Comparison of ENCODE assay signal across 8 cellular contexts in genomic region chr14:59187802-59188460, GRCh38. TPM values are rescaled to one million over a fixed set of nuclear protein-coding genes. Genes with fewer than 3 reads are reported as not detected.
DNase-seq lines count a peak whose midpoint lies in the region; ATAC-seq and TF ChIP-seq lines count a peak whose summit lies in the region.

No MANE protein-coding gene starts in this region.

- peaks cover 38% of the 10 kb centered on the region for H3K27me3 Mint-ChIP-seq in T-helper 1 cell treated with Interleukin-12 subunit alpha and Interleukin-12 subunit beta and Interleukin-4 antibody, amounts not matched to agents 30 μg/mL and 1 μg/mL, for 36 hours (ENCODE audit: low read depth)

- intact Hi-C loops in mammary epithelial cell (cut with micrococcal nuclease): loop anchor here (2.0 to 5.0 kb wide), 6 partner anchors 59 to 257 kb away; no protein-coding TSS in a partner anchor

- H3K36me3 ChIP-seq in GM23248 (ENCODE audit: low read depth) (no peaks in the 10 kb centered on the region), KOPT-K1 (ENCODE audit: insufficient read depth, low read length) (no peaks in the 10 kb centered on the region), mammary epithelial cell (ENCODE audit: insufficient read depth, low read length) (no peaks in the 10 kb centered on the region)

- H3K9me3 Mint-ChIP-seq in T-helper 1 cell treated with Interleukin-12 subunit alpha and Interleukin-12 subunit beta and Interleukin-4 antibody, amounts not matched to agents 30 μg/mL and 1 μg/mL, for 36 hours: no peaks in the 10 kb centered on the region

- TF ChIP-seq CTCF in mammary epithelial cell (conservative IDR thresholded peaks at IDR 0.05 in 1 of 2, IDR thresholded peaks at IDR 0.05 in 1 of 2; ENCODE audit: extremely low read depth in 1 of 2, insufficient read depth in 1 of 2, low read depth in 1 of 2, low read length in 2 of 2): no peak

- DNase-seq in EL (peak; percentile 28), GM23248 (peak; percentile 50), mammary epithelial cell (no peak), left lobe of liver (ENCODE audit: low spot score) (peak; percentile 55), cerebellar cortex (ENCODE audit: low spot score) (no peak)
- peak; percentile 17 for DNase-seq in stimulated activated CD8-positive, alpha-beta memory T cell treated with anti-CD3 and anti-CD28 coated beads, Interleukin-12 subunit alpha, Interleukin-12 subunit beta, amount 100 ng/mL, for 1 hour (ENCODE audit: low read depth)

- H4K20me1 ChIP-seq in GM23248 (ENCODE audit: insufficient read depth): no peaks in the 10 kb centered on the region
- no peaks in the 10 kb centered on the region for H4K20me1 ChIP-seq in mammary epithelial cell (ENCODE audit: insufficient read depth, low read length)

- H3K79me2 ChIP-seq in GM23248 (ENCODE audit: insufficient read depth): peaks cover 29% of the 10 kb centered on the region
- H3K79me2 ChIP-seq in mammary epithelial cell (ENCODE audit: insufficient read depth, low read length): peaks cover 40% of the 10 kb centered on the region

- in situ Hi-C loops in GM23248 (cut with MboI): no loop called here
- in situ Hi-C loops in mammary epithelial cell (cut with MboI; ENCODE audit: low sequenced_read_pairs in 2 of 2): loop anchor here in 1 of 2 donors (10.0 kb wide), 1 partner anchor 53 kb away; no protein-coding TSS in a partner anchor

- WGBS in GM23248 (ENCODE audit: low coverage in 1 of 2, low lambda C conversion rate in 2 of 2, missing lambda C conversion rate in 2 of 2), 2 experiments: 0 to 1% methylated on average over 43 of the region's 43 CpGs
- 2% methylated on average over 38 of the region's 43 CpGs for WGBS in mammary epithelial cell (ENCODE audit: low coverage, missing lambda C conversion rate)

- H3K9ac ChIP-seq in GM23248: peak overlapping the region; percentile 70
- peak overlapping the region; percentile 80 for H3K9ac ChIP-seq in mammary epithelial cell (ENCODE audit: insufficient read depth, low read length)

- H3K27ac ChIP-seq in GM23248 (peak overlapping the region; percentile 21; the same call in 1 of the 2 replicates), KOPT-K1 (ENCODE audit: low read depth, low read length, poor library complexity, severe bottlenecking) (peak overlapping the region; percentile 19), mammary epithelial cell (ENCODE audit: insufficient read depth, low read depth, low read length) (peak overlapping the region; percentile 68)

- H3K27me3 ChIP-seq in GM23248 (replicated peaks; ENCODE audit: insufficient read depth) (no peaks in the 10 kb centered on the region), mammary epithelial cell (ENCODE audit: insufficient read depth, low read length) (no peaks in the 10 kb centered on the region)

- H3K9me2 ChIP-seq in GM23248 (ENCODE audit: insufficient read depth): no peaks in the 10 kb centered on the region

- peaks cover 10% of the 10 kb centered on the region for H3F3A ChIP-seq in GM23248 (ENCODE audit: insufficient read depth)

- ATAC-seq in left lobe of liver: peak; percentile 6

- CTCF ChIA-PET in mammary epithelial cell (lab: Charles Lee; ENCODE audit: low non-redundant PET): interaction anchor here (0.6 kb wide), 2 partner anchors 241 to 365 kb away, joined by 3 read pairs; no protein-coding TSS in a partner anchor

- dilution Hi-C loops in mammary epithelial cell (cut with HindIII; ENCODE audit: low sequenced_read_pairs): no loop called here

- no peaks in the 10 kb centered on the region for H3K9me3 ChIP-seq in GM23248 (ENCODE audit: low read depth)
- no peaks in the 10 kb centered on the region for H3K9me3 ChIP-seq in KOPT-K1 (ENCODE audit: insufficient read depth, low read length, poor library complexity, severe bottlenecking)
- no peaks in the 10 kb centered on the region for H3K9me3 ChIP-seq in mammary epithelial cell (replicated peaks; ENCODE audit: insufficient read depth, low read length)

- peak overlapping the region; percentile 21 for H3K27ac Mint-ChIP-seq in T-helper 1 cell treated with Interleukin-12 subunit alpha and Interleukin-12 subunit beta and Interleukin-4 antibody, amounts not matched to agents 30 μg/mL and 1 μg/mL, for 36 hours

- BruUV-seq in mammary epithelial cell (replicated peaks; lab: Mats Ljungman, UMichigan): TSS peak; percentile 53

- H3K4me1 ChIP-seq in GM23248 (ENCODE audit: insufficient read depth) (peaks cover 24% of the 10 kb centered on the region), mammary epithelial cell (ENCODE audit: insufficient read depth, low read length) (peaks cover 24% of the 10 kb centered on the region)

- H3K4me1 Mint-ChIP-seq in T-helper 1 cell treated with Interleukin-12 subunit alpha and Interleukin-12 subunit beta and Interleukin-4 antibody, amounts not matched to agents 30 μg/mL and 1 μg/mL, for 36 hours (ENCODE audit: low read depth): peaks cover 17% of the 10 kb centered on the region

- H3K36me3 Mint-ChIP-seq in T-helper 1 cell treated with Interleukin-12 subunit alpha and Interleukin-12 subunit beta and Interleukin-4 antibody, amounts not matched to agents 30 μg/mL and 1 μg/mL, for 36 hours (ENCODE audit: low read depth): no peaks in the 10 kb centered on the region

- H3K4me2 ChIP-seq in GM23248 (ENCODE audit: unreplicated experiment) (peak overlapping the region; percentile 94), mammary epithelial cell (ENCODE audit: insufficient read depth, low read depth, low read length) (peak overlapping the region; percentile 90)

- peak overlapping the region; percentile 91 for H3K4me3 Mint-ChIP-seq in T-helper 1 cell treated with Interleukin-12 subunit alpha and Interleukin-12 subunit beta and Interleukin-4 antibody, amounts not matched to agents 30 μg/mL and 1 μg/mL, for 36 hours

- peak overlapping the region; percentile 90 for H3K4me3 ChIP-seq in GM23248
- peak overlapping the region; percentile 85 to 87 (median 86) for H3K4me3 ChIP-seq in mammary epithelial cell (replicated peaks in 1 of 3; ENCODE audit: insufficient read depth in 1 of 3, low read depth in 2 of 3, low read length in 3 of 3)

- H2AFZ ChIP-seq in GM23248 (peak overlapping the region; percentile 96), mammary epithelial cell (ENCODE audit: low read depth, low read length) (peak overlapping the region; percentile 96)

RNA-seq across cellular contexts. Expression of gene DAAM1, which starts 0.5 kb away (rescaled TPM):
- total RNA-seq in GM23248 (2014; rRNA removed; shearing (Covaris generic)): 17.5 and 25.3 TPM in 2 replicates
- polyA plus RNA-seq in GM23248 (2016; fragmentation: Nextera tagmentation; extraction: Ambion mirVana): 17.4 and 17.9 TPM in 2 replicates
- total RNA-seq in mammary epithelial cell: 10 to 100 TPM; 30.2 to 35.0 TPM
- 15.1 TPM for polyA plus RNA-seq in mammary epithelial cell
- polyA minus RNA-seq in mammary epithelial cell: 35.3 TPM
- 20.7 TPM for total RNA-seq in left lobe of liver

Comparison
In these comparisons a context has a peak if more than half of its experiments do, and no peak if none do; other contexts are left out.
1. DNase-seq: peak in EL (single experiment), GM23248 (single experiment), left lobe of liver (single experiment) and stimulated activated CD8-positive, alpha-beta memory T cell treated with anti-CD3 and anti-CD28 coated beads, Interleukin-12 subunit alpha, Interleukin-12 subunit beta, amount 100 ng/mL, for 1 hour (single experiment); none in mammary epithelial cell (single experiment) and cerebellar cortex (single experiment).
2. Peak in every context shown above with its lines, with median percentiles within 50 percentile points of each other: H3K27ac ChIP-seq.